In genomic region chr7:40072268-40072667, GRCh38 we compare ENCODE assay signal across 23 cellular contexts.
"Had no signal": no experiment of that assay in that cellular context is flagged by ENCODE, and none has a peak within 500 bp of the region (broad histone marks: within the 10 kb centered on the region; RNA-seq: fewer than 3 reads in every experiment).

No MANE protein-coding gene starts in this region.

- ATAC-seq: activated CD4-positive, alpha-beta T cell treated with anti-CD3 and anti-CD28 coated beads for 36 hours; activated naive CD8-positive, alpha-beta T cell treated with anti-CD3 and anti-CD28 coated beads, Interleukin-2, amount 50 U/mL, for 24 hours; body of pancreas; natural killer cell; stimulated activated memory B cell treated with anti-CD40 and anti-IgM and Interleukin-4, amounts not matched to agents 10 μg/mL and 1 μg/mL and 100 μg/mL, for 72 hours had no signal

- H3K9me3 ChIP-seq: body of pancreas, left ventricle myocardium inferior, sigmoid colon, stomach, suprapubic skin, tibial nerve had no signal

- H3K4me2 ChIP-seq: smooth muscle cell had no signal

- H3K4me3 ChIP-seq: body of pancreas, left ventricle myocardium inferior, sigmoid colon, smooth muscle cell, stomach, suprapubic skin, tibial nerve had no signal

- H3K27me3 ChIP-seq: body of pancreas, sigmoid colon, stomach, suprapubic skin, tibial nerve had no signal

- H3K27ac ChIP-seq: body of pancreas, left ventricle myocardium inferior, sigmoid colon, stomach, suprapubic skin, tibial nerve had no signal

- DNase-seq: activated CD4-positive, alpha-beta T cell treated with anti-CD3 and anti-CD28 coated beads for 36 hours; activated CD4-positive, alpha-beta T cell treated with anti-CD3 and anti-CD28 coated beads, Interleukin-2, amount 50 U/mL, for 48 hours; activated CD8-positive, alpha-beta memory T cell treated with anti-CD3 and anti-CD28 coated beads, Interleukin-2, amount 50 U/mL, for 48 hours; activated effector memory CD4-positive, alpha-beta T cell treated with anti-CD3 and anti-CD28 coated beads, Interleukin-2, amount 50 U/mL, for 16 hours; activated naive CD4-positive, alpha-beta T cell treated with anti-CD3 and anti-CD28 coated beads, Interleukin-2, amount 10 ng/mL, durations not matched to agents 7 days and 5 days; activated naive CD8-positive, alpha-beta T cell treated with anti-CD3 and anti-CD28 coated beads, Interleukin-2, amount 50 U/mL, for 24 hours; activated T-cell treated with anti-CD3 and anti-CD28 coated beads, Interleukin-2, amount 50 U/mL, for 48 hours; body of pancreas; foreskin fibroblast; kidney glomerular epithelial cell; left ventricle myocardium inferior; midbrain; natural killer cell; retina; sigmoid colon; stimulated activated CD4-positive, alpha-beta T cell treated with anti-CD3 and anti-CD28 coated beads, Interleukin-15, amount 100 ng/mL, for 24 hours; stomach; T-helper 2 cell had no signal

- FAIRE-seq: urothelium cell line had no signal

- H3K4me1 ChIP-seq: body of pancreas, left ventricle myocardium inferior, sigmoid colon, stomach, suprapubic skin, tibial nerve had no signal
